In the genomic region with DNA sequence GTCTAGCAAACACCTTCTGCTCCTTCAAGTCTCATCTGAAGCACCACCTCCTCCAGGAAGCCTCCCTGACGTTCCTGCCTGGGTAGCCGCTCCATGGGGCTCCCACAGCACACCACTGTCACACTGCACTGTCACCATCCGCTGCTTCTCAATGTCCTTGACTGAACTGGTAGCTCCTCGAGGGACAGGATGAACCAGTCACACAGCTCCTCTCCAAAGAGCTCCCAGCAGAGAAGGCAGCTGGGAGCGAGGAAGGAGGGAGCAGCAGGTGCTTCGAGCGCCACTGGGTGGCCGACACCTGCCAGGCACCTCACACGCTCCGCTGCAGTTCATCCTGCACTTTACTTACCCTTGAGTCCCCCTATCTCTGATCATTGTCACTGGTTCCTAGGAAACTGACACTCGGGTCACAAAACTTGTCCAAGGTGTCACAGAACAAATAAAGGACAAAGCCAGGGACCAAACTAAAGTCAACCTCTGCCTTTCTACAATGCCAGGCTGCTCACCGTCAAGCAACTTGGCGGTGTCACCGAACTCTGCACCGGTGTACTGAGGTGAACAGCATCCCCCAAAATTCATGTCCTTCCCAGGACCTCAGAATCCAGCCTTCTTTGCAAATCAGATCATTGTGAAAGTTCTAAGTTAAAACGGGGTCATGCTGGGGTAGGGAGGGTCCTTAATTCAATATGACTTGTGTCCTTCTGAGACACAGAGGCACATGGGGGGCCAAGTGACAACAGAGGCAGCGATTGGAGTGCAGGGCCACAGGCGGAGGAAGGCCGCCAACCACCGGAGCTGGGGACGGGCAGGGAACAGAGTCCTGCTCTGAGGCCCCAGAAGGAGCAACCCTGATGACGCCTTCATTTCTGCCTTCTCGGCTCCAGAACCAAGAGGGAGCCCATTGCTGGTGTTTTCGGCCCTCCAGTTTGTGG, we compare ENCODE assay signal across 8 cellular contexts. TPM values are rescaled to one million over a fixed set of nuclear protein-coding genes. Genes with fewer than 3 reads are reported as not detected.
DNase-seq lines count a peak whose midpoint lies in the region; ATAC-seq and TF ChIP-seq lines count a peak whose summit lies in the region.
"Had no signal": no experiment of that assay in that cellular context is flagged by ENCODE, and none has a peak within 500 bp of the region (broad histone marks: within the 10 kb centered on the region; RNA-seq: fewer than 3 reads in every experiment).

No MANE protein-coding gene starts in this region.

- H3K9me2 ChIP-seq in GM23338 (ENCODE audit: insufficient read depth), result no peaks in the 10 kb centered on the region

- H3K4me3 Mint-ChIP-seq in GM23338, result no peak overlapping the region
- peak overlapping the region; percentile 52 for H3K4me3 Mint-ChIP-seq in chondrocyte (ENCODE audit: unreplicated experiment)
- H3K4me3 Mint-ChIP-seq in osteocyte (ENCODE audit: unreplicated experiment), result peak overlapping the region; percentile 22

- H3K4me1 ChIP-seq in GM23338 (ENCODE audit: insufficient read depth), result peaks cover 3% of the 10 kb centered on the region; the same call in 1 of the 2 replicates

- peaks cover 20% of the 10 kb centered on the region for H3K9me3 Mint-ChIP-seq in GM23338
- no peaks in the 10 kb centered on the region for H3K9me3 Mint-ChIP-seq in chondrocyte (ENCODE audit: low read depth)
- H3K9me3 Mint-ChIP-seq in osteocyte (ENCODE audit: unreplicated experiment), result no peaks in the 10 kb centered on the region

- peak; percentile 6; the same call in 2 of the 3 replicates for ATAC-seq in GM23338
- ATAC-seq in HG03135 (IDR thresholded peaks at IDR 0.05; ENCODE audit: unreplicated experiment), result no peak
- ATAC-seq in HG02759 (IDR thresholded peaks at IDR 0.05; ENCODE audit: unreplicated experiment), result no peak

- H3K27ac ChIP-seq in GM23338 (ENCODE audit: low read depth), result no peak overlapping the region

- H3K4me3 ChIP-seq in GM23338, result no peak overlapping the region

- no peaks in the 10 kb centered on the region for H3K36me3 ChIP-seq in GM23338 (ENCODE audit: insufficient read depth)

- H3K4me1 Mint-ChIP-seq in GM23338, result peaks cover 24% of the 10 kb centered on the region
- H3K4me1 Mint-ChIP-seq in chondrocyte (ENCODE audit: low read depth), result peaks cover 30% of the 10 kb centered on the region
- peaks cover 36% of the 10 kb centered on the region for H3K4me1 Mint-ChIP-seq in osteocyte (ENCODE audit: unreplicated experiment)

- 0 out of 2 replicates have a peak overlapping the region, but pooled peaks have one; percentile 28 for H2AFZ ChIP-seq in GM23338

- TF ChIP-seq CTCF in GM23338 (conservative IDR thresholded peaks at IDR 0.05; ENCODE audit: low read depth in 2 of 2), result peak; percentile 35 to 52; a peak in 3 of 4 replicates
- TF ChIP-seq CTCF in chondrocyte (IDR thresholded peaks at IDR 0.05), result no peak
- no peak for TF ChIP-seq CTCF in osteocyte (IDR thresholded peaks at IDR 0.05)

- no peaks in the 10 kb centered on the region for H3F3A ChIP-seq in GM23338 (replicated peaks; ENCODE audit: low read depth)

- H3K27me3 Mint-ChIP-seq in GM23338 (ENCODE audit: insufficient read depth, low read depth, poor library complexity) (peaks cover 18% of the 10 kb centered on the region), chondrocyte (ENCODE audit: low read depth) (no peaks in the 10 kb centered on the region), osteocyte (ENCODE audit: unreplicated experiment) (no peaks in the 10 kb centered on the region)

- H4K20me1 ChIP-seq in GM23338 (replicated peaks; ENCODE audit: insufficient read depth), result no peaks in the 10 kb centered on the region

- no peak overlapping the region; the same call in 1 of the 2 replicates for H3K4me2 ChIP-seq in GM23338

- H3K79me2 ChIP-seq in GM23338 (replicated peaks; ENCODE audit: insufficient read depth), result no peaks in the 10 kb centered on the region

- peak; percentile 45 for DNase-seq in GM23338 (ENCODE audit: low spot score)
- DNase-seq in NCI-H510A treated with DMSO at 0.1 percent for 48 hours (lab: John Stamatoyannopoulos, UW), result peak; percentile 64
- no peak for DNase-seq in chondrocyte (ENCODE audit: low spot score)
- DNase-seq in osteocyte (ENCODE audit: extremely low spot score, unreplicated experiment), result no peak
- DNase-seq in OCI-M1 (lab: John Stamatoyannopoulos, UW), result no peak
- DNase-seq: NCI-H1694 treated with DMSO at 0.1 percent for 48 hours had no signal

- H3K27me3 ChIP-seq in GM23338 (ENCODE audit: insufficient read depth), result no peaks in the 10 kb centered on the region

- H3K27ac Mint-ChIP-seq in GM23338 (no peak overlapping the region), chondrocyte (ENCODE audit: unreplicated experiment) (peak overlapping the region; percentile 95), osteocyte (ENCODE audit: unreplicated experiment) (peak overlapping the region; percentile 85)

- peaks cover 15% of the 10 kb centered on the region for H3K36me3 Mint-ChIP-seq in GM23338 (ENCODE audit: low read depth)
- no peaks in the 10 kb centered on the region for H3K36me3 Mint-ChIP-seq in chondrocyte (ENCODE audit: low read depth)
- H3K36me3 Mint-ChIP-seq in osteocyte (ENCODE audit: unreplicated experiment), result peaks cover 2% of the 10 kb centered on the region

TF ChIP-seq in GM23338, 12 proteins besides CTCF, POLR2A, EP300 and RAD21:
- TF ChIP-seq, protein P1, sequence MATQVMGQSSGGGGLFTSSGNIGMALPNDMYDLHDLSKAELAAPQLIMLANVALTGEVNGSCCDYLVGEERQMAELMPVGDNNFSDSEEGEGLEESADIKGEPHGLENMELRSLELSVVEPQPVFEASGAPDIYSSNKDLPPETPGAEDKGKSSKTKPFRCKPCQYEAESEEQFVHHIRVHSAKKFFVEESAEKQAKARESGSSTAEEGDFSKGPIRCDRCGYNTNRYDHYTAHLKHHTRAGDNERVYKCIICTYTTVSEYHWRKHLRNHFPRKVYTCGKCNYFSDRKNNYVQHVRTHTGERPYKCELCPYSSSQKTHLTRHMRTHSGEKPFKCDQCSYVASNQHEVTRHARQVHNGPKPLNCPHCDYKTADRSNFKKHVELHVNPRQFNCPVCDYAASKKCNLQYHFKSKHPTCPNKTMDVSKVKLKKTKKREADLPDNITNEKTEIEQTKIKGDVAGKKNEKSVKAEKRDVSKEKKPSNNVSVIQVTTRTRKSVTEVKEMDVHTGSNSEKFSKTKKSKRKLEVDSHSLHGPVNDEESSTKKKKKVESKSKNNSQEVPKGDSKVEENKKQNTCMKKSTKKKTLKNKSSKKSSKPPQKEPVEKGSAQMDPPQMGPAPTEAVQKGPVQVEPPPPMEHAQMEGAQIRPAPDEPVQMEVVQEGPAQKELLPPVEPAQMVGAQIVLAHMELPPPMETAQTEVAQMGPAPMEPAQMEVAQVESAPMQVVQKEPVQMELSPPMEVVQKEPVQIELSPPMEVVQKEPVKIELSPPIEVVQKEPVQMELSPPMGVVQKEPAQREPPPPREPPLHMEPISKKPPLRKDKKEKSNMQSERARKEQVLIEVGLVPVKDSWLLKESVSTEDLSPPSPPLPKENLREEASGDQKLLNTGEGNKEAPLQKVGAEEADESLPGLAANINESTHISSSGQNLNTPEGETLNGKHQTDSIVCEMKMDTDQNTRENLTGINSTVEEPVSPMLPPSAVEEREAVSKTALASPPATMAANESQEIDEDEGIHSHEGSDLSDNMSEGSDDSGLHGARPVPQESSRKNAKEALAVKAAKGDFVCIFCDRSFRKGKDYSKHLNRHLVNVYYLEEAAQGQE (IDR thresholded peaks at IDR 0.05; ENCODE audit: unreplicated experiment), result no peak
- no peak for TF ChIP-seq EZH2phosphoT487 (IDR thresholded peaks at IDR 0.05; ENCODE audit: unreplicated experiment)

RNA-seq across cellular contexts. Expression of a gene that starts 5.5 kb away (rescaled TPM):
- 0.43 TPM in 1 of 2 replicates, not detected in the other for total RNA-seq in GM23338 (2014; rRNA removed; shearing (Covaris generic))
- 0.32 TPM in 1 of 2 replicates, not detected in the other for polyA plus RNA-seq in GM23338 (2016; fragmentation: Nextera tagmentation; extraction: Ambion mirVana)
- total RNA-seq in chondrocyte (0.95 to 1.1 TPM in 2 of 3 replicates, not detected in the other), osteocyte (not detected in 2 replicates)

RNA-seq across cellular contexts. Expression of a gene that starts 21.5 kb away (rescaled TPM):
- total RNA-seq in GM23338 (2014; rRNA removed; shearing (Covaris generic)), result 58.2 and 61.6 TPM in 2 replicates
- 63.4 and 73.8 TPM in 2 replicates for polyA plus RNA-seq in GM23338 (2016; fragmentation: Nextera tagmentation; extraction: Ambion mirVana)
- total RNA-seq in chondrocyte (44.7 to 52.9 TPM (median 46.5 TPM) in 3 replicates), osteocyte (58.6 and 58.8 TPM in 2 replicates)

RNA-seq across cellular contexts. Expression of a gene that starts 27.8 kb away (rescaled TPM):
- total RNA-seq in GM23338 (2014; rRNA removed; shearing (Covaris generic)), result 33.7 and 35.2 TPM in 2 replicates
- polyA plus RNA-seq in GM23338 (2016; fragmentation: Nextera tagmentation; extraction: Ambion mirVana), result 23.9 and 26.5 TPM in 2 replicates
- total RNA-seq in chondrocyte (15.5 to 16.7 TPM (median 16.2 TPM) in 3 replicates), osteocyte (14.9 and 16.1 TPM in 2 replicates)

RNA-seq across cellular contexts. Expression of a gene that starts 47.7 kb away (rescaled TPM):
- 154 and 168 TPM in 2 replicates for total RNA-seq in GM23338 (2014; rRNA removed; shearing (Covaris generic))
- 272 and 288 TPM in 2 replicates for polyA plus RNA-seq in GM23338 (2016; fragmentation: Nextera tagmentation; extraction: Ambion mirVana)
- total RNA-seq in chondrocyte (247 to 293 TPM (median 250 TPM) in 3 replicates), osteocyte (310 and 312 TPM in 2 replicates)

Comparison
In these comparisons a context has a peak if more than half of its experiments do, and no peak if none do; other contexts are left out.
1. DNase-seq: peak in GM23338 (single experiment) and NCI-H510A treated with DMSO at 0.1 percent for 48 hours (single experiment); none in chondrocyte (single experiment), osteocyte (single experiment) and OCI-M1 (single experiment).
2. CTCF ChIP-seq: peak in GM23338 (2 of 2); none in chondrocyte (single experiment) and osteocyte (single experiment).